Comparison of ENCODE assay signal across 9 cellular contexts in genomic region chr1:111192643-111193519, GRCh38. TPM values are rescaled to one million over a fixed set of nuclear protein-coding genes. Genes with fewer than 3 reads are reported as not detected.
DNase-seq lines count a peak whose midpoint lies in the region; ATAC-seq and TF ChIP-seq lines count a peak whose summit lies in the region.
"Had no signal": no experiment of that assay in that cellular context is flagged by ENCODE, and none has a peak within 500 bp of the region (broad histone marks: within the 10 kb centered on the region; RNA-seq: fewer than 3 reads in every experiment).

No MANE protein-coding gene starts in this region.

- TF ChIP-seq CTCF in Caco-2 (IDR thresholded peaks at IDR 0.05; ENCODE audit: insufficient read depth in 1 of 2, low read depth in 1 of 2, low read length in 1 of 2, severe bottlenecking in 1 of 2, unreplicated experiment in 1 of 2) (no peak), IMR-90 (conservative IDR thresholded peaks at IDR 0.05; ENCODE audit: low read depth, low read length) (no peak), mammary epithelial cell (conservative IDR thresholded peaks at IDR 0.05 in 1 of 2, IDR thresholded peaks at IDR 0.05 in 1 of 2; ENCODE audit: extremely low read depth in 1 of 2, insufficient read depth in 1 of 2, low read depth in 1 of 2, low read length in 2 of 2) (no peak)

- BruUV-seq in Caco-2 (replicated peaks; lab: Mats Ljungman, UMichigan): no TSS peak
- no TSS peak for BruUV-seq in IMR-90 (replicated peaks; lab: Mats Ljungman, UMichigan)
- no TSS peak for BruUV-seq in mammary epithelial cell (replicated peaks; lab: Mats Ljungman, UMichigan)

- intact Hi-C loops in Caco-2 (cut with micrococcal nuclease; ENCODE audit: unreplicated experiment): no loop called here
- intact Hi-C loops in IMR-90 (cut with micrococcal nuclease): no loop called here
- intact Hi-C loops in mammary epithelial cell (cut with micrococcal nuclease): no loop called here

- H3K36me3 ChIP-seq in Caco-2 (ENCODE audit: control insufficient read depth, insufficient read depth, low read length) (peaks cover 3% of the 10 kb centered on the region; the same call in 1 of the 2 replicates), IMR-90 (ENCODE audit: control insufficient read depth, insufficient read depth, low read length) (no peaks in the 10 kb centered on the region), mammary epithelial cell (ENCODE audit: insufficient read depth, low read length) (peaks cover under 1% of the 10 kb centered on the region), muscle layer of duodenum (ENCODE audit: control insufficient read depth in 1 of 2, insufficient read depth in 2 of 2, low read length in 2 of 2) (peaks cover 12 to 14% of the 10 kb centered on the region in 2 donors)

- H3K9me3 Mint-ChIP-seq in Caco-2 (ENCODE audit: unreplicated experiment): no peaks in the 10 kb centered on the region

- no peak overlapping the region for H3K9ac ChIP-seq in IMR-90 (ENCODE audit: low read depth, low read length)
- H3K9ac ChIP-seq in mammary epithelial cell (ENCODE audit: insufficient read depth, low read length): no peak overlapping the region

- peak overlapping the region; percentile 92 for H2BK120ac ChIP-seq in IMR-90 (ENCODE audit: low read depth, low read length)

- H3K4me3 ChIP-seq in Caco-2 (ENCODE audit: low read depth, low read length) (no peak overlapping the region), IMR-90 (ENCODE audit: insufficient read depth, low read depth, low read length) (no peak overlapping the region), mammary epithelial cell (replicated peaks in 1 of 3; ENCODE audit: insufficient read depth in 1 of 3, low read depth in 2 of 3, low read length in 3 of 3) (no peak overlapping the region), muscle layer of duodenum (ENCODE audit: low read depth in 1 of 2, low read length in 2 of 2) (no peak overlapping the region)

- H3K27me3 Mint-ChIP-seq in Caco-2 (ENCODE audit: insufficient read depth, unreplicated experiment): no peaks in the 10 kb centered on the region

- H3K36me3 Mint-ChIP-seq in Caco-2 (ENCODE audit: insufficient read depth, unreplicated experiment): peaks cover 40% of the 10 kb centered on the region

- no peaks in the 10 kb centered on the region for H3K9me3 ChIP-seq in Caco-2
- H3K9me3 ChIP-seq in IMR-90 (ENCODE audit: control insufficient read depth, insufficient read depth, low read length): no peaks in the 10 kb centered on the region
- H3K9me3 ChIP-seq in mammary epithelial cell (replicated peaks; ENCODE audit: insufficient read depth, low read length): no peaks in the 10 kb centered on the region
- H3K9me3 ChIP-seq in muscle layer of duodenum (ENCODE audit: control insufficient read depth in 1 of 2, low read length in 2 of 2): no peaks in the 10 kb centered on the region

- CTCF ChIA-PET in Caco-2 (lab: Charles Lee): no interaction called here
- CTCF ChIA-PET in IMR-90 (lab: Yijun Ruan, JAX): interaction anchor here (1.0 kb wide), 1 partner anchor 66 kb away, joined by 3 read pairs; no protein-coding TSS in a partner anchor
- CTCF ChIA-PET in mammary epithelial cell (lab: Charles Lee; ENCODE audit: low non-redundant PET): no interaction called here

- no peak for DNase-seq in Caco-2
- peak; percentile 21 for DNase-seq in IMR-90
- DNase-seq in mammary epithelial cell: peak; percentile 30
- DNase-seq in cerebellum (ENCODE audit: low spot score): no peak
- DNase-seq in GOT3 (lab: John Stamatoyannopoulos, UW): no peak
- DNase-seq: OCI-M1 had no signal

- no peaks in the 10 kb centered on the region for H4K20me1 ChIP-seq in IMR-90 (ENCODE audit: insufficient read depth, low read length)
- H4K20me1 ChIP-seq in mammary epithelial cell (ENCODE audit: insufficient read depth, low read length): no peaks in the 10 kb centered on the region

- H3K4ac ChIP-seq in IMR-90 (ENCODE audit: low read depth, low read length): peak overlapping the region; percentile 88

- dilution Hi-C loops in IMR-90 (cut with HindIII; ENCODE audit: low sequenced_read_pairs, unreplicated experiment): no loop called here
- dilution Hi-C loops in mammary epithelial cell (cut with HindIII; ENCODE audit: low sequenced_read_pairs): no loop called here

- H3K4me1 ChIP-seq in Caco-2 (peaks cover 38% of the 10 kb centered on the region), IMR-90 (ENCODE audit: control insufficient read depth, insufficient read depth, low read length) (peaks cover 35% of the 10 kb centered on the region), mammary epithelial cell (ENCODE audit: insufficient read depth, low read length) (peaks cover 32% of the 10 kb centered on the region), muscle layer of duodenum (ENCODE audit: control insufficient read depth in 1 of 2, insufficient read depth in 2 of 2, low read length in 2 of 2) (peaks cover 25 to 47% of the 10 kb centered on the region in 2 donors)

- no peak for TF ChIP-seq POLR2A in IMR-90 (IDR thresholded peaks at IDR 0.05; ENCODE audit: low read depth, low read length)

- WGBS in IMR-90 (ENCODE audit: extremely low coverage in 2 of 2, insufficient read length in 1 of 2), 2 experiments: 100% methylated on average over 2 of the region's 10 CpGs; no CpG with 5 or more reads in 1 of the 2 experiments
- 23% methylated on average over 7 of the region's 10 CpGs for WGBS in mammary epithelial cell (ENCODE audit: low coverage, missing lambda C conversion rate)

- H4K91ac ChIP-seq in IMR-90 (ENCODE audit: insufficient read depth, low read depth, low read length): peak overlapping the region; percentile 75; the same call in 1 of the 2 replicates

- H4K5ac ChIP-seq in IMR-90 (ENCODE audit: low read depth, low read length): peak overlapping the region; percentile 76

- H2BK15ac ChIP-seq in IMR-90 (ENCODE audit: low read depth, low read length): peak overlapping the region; percentile 75

- POLR2A ChIA-PET in Caco-2 (lab: Charles Lee): no interaction called here
- POLR2A ChIA-PET in IMR-90 (lab: Charles Lee; ENCODE audit: unreplicated experiment): no interaction called here

- H2BK20ac ChIP-seq in IMR-90 (ENCODE audit: low read depth, low read length): peak overlapping the region; percentile 98

- no peak overlapping the region for H3K4me3 Mint-ChIP-seq in Caco-2 (ENCODE audit: unreplicated experiment)

- H3K27ac ChIP-seq in IMR-90 (ENCODE audit: insufficient read depth, low read length) (peak overlapping the region; percentile 13; the same call in 1 of the 2 replicates), mammary epithelial cell (ENCODE audit: insufficient read depth, low read depth, low read length) (no peak overlapping the region), muscle layer of duodenum (ENCODE audit: low read length) (peak overlapping the region; percentile 10)

- peak overlapping the region; percentile 24 for H2AK5ac ChIP-seq in IMR-90 (ENCODE audit: low read depth, low read length)

- H3K79me1 ChIP-seq in IMR-90 (ENCODE audit: low read depth in 1 of 2, low read length in 2 of 2): 0 out of 4 replicates have a peak, but pooled peaks cover 0 to 5% of the 10 kb centered on the region in 2 experiments

- H3K56ac ChIP-seq in IMR-90 (ENCODE audit: extremely low read depth, insufficient read depth, low read length): no peak overlapping the region

- peak overlapping the region; percentile 79 for H3K18ac ChIP-seq in IMR-90 (ENCODE audit: low read depth, low read length)

- in situ Hi-C loops in IMR-90 (cut with MboI; ENCODE audit: low sequenced_read_pairs): no loop called here
- in situ Hi-C loops in mammary epithelial cell (cut with MboI; ENCODE audit: low sequenced_read_pairs in 2 of 2): no loop called here

- peaks cover 20% of the 10 kb centered on the region for H3K9me1 ChIP-seq in IMR-90 (ENCODE audit: insufficient read depth, low read length)

- H3K27me3 ChIP-seq in Caco-2 (replicated peaks; ENCODE audit: control insufficient read depth, insufficient read depth, low read length): no peaks in the 10 kb centered on the region
- 0 out of 2 replicates have a peak, but pooled peaks cover 2% of the 10 kb centered on the region for H3K27me3 ChIP-seq in IMR-90 (ENCODE audit: control insufficient read depth, insufficient read depth, low read length)
- no peaks in the 10 kb centered on the region for H3K27me3 ChIP-seq in mammary epithelial cell (ENCODE audit: insufficient read depth, low read length)
- H3K27me3 ChIP-seq in muscle layer of duodenum (ENCODE audit: low read depth, low read length): no peaks in the 10 kb centered on the region

- no peak for TF ChIP-seq RAD21 in IMR-90 (IDR thresholded peaks at IDR 0.05; ENCODE audit: low read length)

- 0 out of 2 replicates have a peak, but pooled peaks have one; percentile 2 for ATAC-seq in IMR-90 (ENCODE audit: low read depth)
- no peak for ATAC-seq in HG03097 (IDR thresholded peaks at IDR 0.05; ENCODE audit: low FRiP score, unreplicated experiment)
- no peak for ATAC-seq in HG03354 (IDR thresholded peaks at IDR 0.05; ENCODE audit: poor library complexity, severe bottlenecking, unreplicated experiment)

- H4K8ac ChIP-seq in IMR-90 (ENCODE audit: low read depth in 2 of 2, low read length in 2 of 2): peak overlapping the region; percentile 33 to 66; a peak in 3 of 4 replicates

- H3K23ac ChIP-seq in IMR-90 (ENCODE audit: low read depth, low read length): peak overlapping the region; percentile 63; the same call in 1 of the 2 replicates

- peaks cover 26% of the 10 kb centered on the region for H3K4me1 Mint-ChIP-seq in Caco-2 (ENCODE audit: low read depth, unreplicated experiment)

- peak overlapping the region; percentile 79 for H3K14ac ChIP-seq in IMR-90 (replicated peaks; ENCODE audit: low read depth, low read length)

- H2AK9ac ChIP-seq in IMR-90 (replicated peaks; ENCODE audit: low read depth, low read length, poor library complexity): no peak overlapping the region

- H2BK5ac ChIP-seq in IMR-90 (ENCODE audit: low read depth, low read length, poor library complexity, severe bottlenecking): peak overlapping the region; percentile 84

- H3K79me2 ChIP-seq in mammary epithelial cell (ENCODE audit: insufficient read depth, low read length): no peaks in the 10 kb centered on the region

- H3K27ac Mint-ChIP-seq in Caco-2 (ENCODE audit: unreplicated experiment): peak overlapping the region; percentile 84

- H2AFZ ChIP-seq in IMR-90 (replicated peaks; ENCODE audit: low read length, poor library complexity) (peak overlapping the region; percentile 46), mammary epithelial cell (ENCODE audit: low read depth, low read length) (peak overlapping the region; percentile 75)

- H3K4me2 ChIP-seq in IMR-90 (ENCODE audit: low read depth, low read length) (peak overlapping the region; percentile 20; the same call in 1 of the 2 replicates), mammary epithelial cell (ENCODE audit: insufficient read depth, low read depth, low read length) (peak overlapping the region; percentile 7)

RNA-seq across cellular contexts. Expression of gene DENND2D, which starts 7.6 kb away (rescaled TPM):
- total RNA-seq in Caco-2 (2022): 20.4 and 23.2 TPM in 2 replicates
- total RNA-seq in IMR-90 (2012; rRNA removed): 0.83 and 0.90 TPM in 2 replicates
- 0.72 and 0.86 TPM in 2 replicates for polyA plus RNA-seq in IMR-90 (2012; rRNA removed)
- 0.70 and 0.77 TPM in 2 replicates for polyA plus RNA-seq in IMR-90 (2012; cell fraction: cytosol; rRNA removed)
- 0.60 and 1.7 TPM in 2 replicates for polyA plus RNA-seq in IMR-90 (2012; cell fraction: nucleus; rRNA removed; ENCODE audit: low replicate concordance)
- 10 to 100 TPM in 1 of 2 donors, 1 to 10 TPM in 1; 1.5 to 10.5 TPM for total RNA-seq in mammary epithelial cell
- polyA plus RNA-seq in mammary epithelial cell: 2.6 TPM
- 6.5 TPM for polyA minus RNA-seq in mammary epithelial cell
- 2.4 TPM for total RNA-seq in cerebellum

RNA-seq across cellular contexts. Expression of gene CHI3L2, which starts 34.6 kb away (rescaled TPM):
- total RNA-seq in Caco-2 (2022) (not detected in 2 replicates), IMR-90 (2012; rRNA removed) (0.18 TPM in 1 of 2 replicates, not detected in the other), mammary epithelial cell (1 to 10 TPM in 1 of 2 donors, under 1 TPM in 1; 0.87 to 1.0 TPM), cerebellum (not detected)
- polyA plus RNA-seq in IMR-90 (2012; rRNA removed) (0.19 and 0.39 TPM in 2 replicates), mammary epithelial cell (0.58 TPM)
- 0.34 and 0.39 TPM in 2 replicates for polyA plus RNA-seq in IMR-90 (2012; cell fraction: cytosol; rRNA removed)
- polyA plus RNA-seq in IMR-90 (2012; cell fraction: nucleus; rRNA removed; ENCODE audit: low replicate concordance): 0.15 and 0.24 TPM in 2 replicates
- polyA minus RNA-seq in mammary epithelial cell: 3.5 TPM

RNA-seq across cellular contexts. Expression of gene CEPT1, which starts 52.9 kb away (rescaled TPM):
- 17.3 and 19.1 TPM in 2 replicates for total RNA-seq in Caco-2 (2022)
- total RNA-seq in IMR-90 (2012; rRNA removed): 27.4 and 42.8 TPM in 2 replicates
- polyA plus RNA-seq in IMR-90 (2012; rRNA removed): 10.3 and 13.3 TPM in 2 replicates
- 1.7 and 2.0 TPM in 2 replicates for polyA plus RNA-seq in IMR-90 (2012; cell fraction: cytosol; rRNA removed)
- polyA plus RNA-seq in IMR-90 (2012; cell fraction: nucleus; rRNA removed; ENCODE audit: low replicate concordance): 4.0 and 30.8 TPM in 2 replicates
- 10 to 100 TPM; 41.0 to 54.8 TPM for total RNA-seq in mammary epithelial cell
- polyA plus RNA-seq in mammary epithelial cell: 17.2 TPM
- 24.7 TPM for polyA minus RNA-seq in mammary epithelial cell
- 54.1 TPM for total RNA-seq in cerebellum

RNA-seq across cellular contexts. Expression of gene DRAM2, which starts 53.0 kb away (rescaled TPM):
- total RNA-seq in Caco-2 (2022) (25.3 and 29.0 TPM in 2 replicates), IMR-90 (2012; rRNA removed) (66.3 and 71.9 TPM in 2 replicates), mammary epithelial cell (10 to 100 TPM; 33.7 to 90.4 TPM), cerebellum (43.4 TPM)
- polyA plus RNA-seq in IMR-90 (2012; rRNA removed) (25.2 and 31.4 TPM in 2 replicates), mammary epithelial cell (36.6 TPM)
- polyA plus RNA-seq in IMR-90 (2012; cell fraction: cytosol; rRNA removed): 7.7 and 15.0 TPM in 2 replicates
- polyA plus RNA-seq in IMR-90 (2012; cell fraction: nucleus; rRNA removed; ENCODE audit: low replicate concordance): 3.3 and 30.7 TPM in 2 replicates
- polyA minus RNA-seq in mammary epithelial cell: 29.4 TPM

Comparison
In these comparisons a context has a peak if more than half of its experiments do, and no peak if none do; other contexts are left out.
1. DNase-seq: peak in IMR-90 (single experiment) and mammary epithelial cell (single experiment); none in Caco-2 (0 of 2), cerebellum (single experiment) and GOT3 (single experiment).